In the genomic region with DNA sequence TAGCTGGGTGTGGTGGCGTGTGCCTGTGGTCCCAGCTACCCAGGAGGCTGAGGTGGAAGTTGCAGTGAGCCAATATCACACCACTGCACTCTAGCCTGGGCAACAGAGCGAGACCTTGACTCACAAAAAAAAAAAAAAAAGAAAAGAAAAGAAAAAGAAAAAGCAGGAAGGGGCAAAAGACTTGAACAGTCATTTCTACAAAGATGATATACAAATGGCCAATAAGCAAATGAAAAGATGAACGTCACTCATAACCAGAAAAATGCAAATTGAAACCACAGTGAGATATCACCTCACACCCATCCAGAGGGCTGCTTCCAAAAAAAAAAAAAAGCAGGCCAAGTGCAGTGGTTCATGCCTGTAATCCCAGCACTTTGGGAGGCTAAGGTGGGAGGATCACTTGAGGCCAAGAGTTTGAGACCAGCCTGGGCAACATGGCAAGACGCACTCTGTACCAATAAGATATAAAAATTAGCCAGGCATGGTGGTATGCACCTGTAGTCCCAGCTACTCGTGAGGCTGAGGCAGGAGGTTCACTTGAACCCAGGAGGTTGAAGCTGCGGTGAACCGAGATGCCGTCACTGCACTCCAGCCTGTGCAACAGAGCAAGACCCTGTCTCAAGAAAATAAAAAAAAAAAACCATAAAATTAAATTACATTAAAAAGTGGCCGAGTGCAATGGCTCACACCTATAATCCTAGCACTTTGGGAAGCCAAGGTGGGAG, we compare ENCODE assay signal across 19 cellular contexts. TPM values are rescaled to one million over a fixed set of nuclear protein-coding genes. Genes with fewer than 3 reads are reported as not detected.
DNase-seq lines count a peak whose midpoint lies in the region; ATAC-seq and TF ChIP-seq lines count a peak whose summit lies in the region.
"Had no signal": no experiment of that assay in that cellular context is flagged by ENCODE, and none has a peak within 500 bp of the region (broad histone marks: within the 10 kb centered on the region; RNA-seq: fewer than 3 reads in every experiment).

No MANE protein-coding gene starts in this region.

- POLR2A ChIA-PET in activated CD8-positive, alpha-beta T cell treated with anti-CD3 and anti-CD28 coated beads for 36 hours (lab: Charles Lee) = no interaction called here
- POLR2A ChIA-PET in activated CD8-positive, alpha-beta T cell treated with anti-CD3 and anti-CD28 coated beads, Interleukin-2, amount 10 ng/mL, durations not matched to agents 7 days and 5 days (lab: Charles Lee) = no interaction called here

- no peak for TF ChIP-seq CTCF in activated CD8-positive, alpha-beta T cell treated with anti-CD3 and anti-CD28 coated beads for 36 hours (IDR thresholded peaks at IDR 0.05)
- no peak for TF ChIP-seq CTCF in sigmoid colon (IDR thresholded peaks at IDR 0.05)

- no peak overlapping the region for H3K27ac Mint-ChIP-seq in activated CD8-positive, alpha-beta T cell treated with anti-CD3 and anti-CD28 coated beads for 36 hours
- H3K27ac Mint-ChIP-seq in activated CD8-positive, alpha-beta T cell treated with anti-CD3 and anti-CD28 coated beads, Interleukin-2, amount 10 ng/mL, durations not matched to agents 7 days and 5 days = no peak overlapping the region
- H3K27ac Mint-ChIP-seq in stimulated activated memory B cell treated with anti-CD40 and anti-IgM and Interleukin-4, amounts not matched to agents 10 μg/mL and 1 μg/mL and 100 μg/mL, for 72 hours = peak overlapping the region; percentile 60

- no peak overlapping the region for H3K4me3 Mint-ChIP-seq in activated CD8-positive, alpha-beta T cell treated with anti-CD3 and anti-CD28 coated beads for 36 hours
- H3K4me3 Mint-ChIP-seq in activated CD8-positive, alpha-beta T cell treated with anti-CD3 and anti-CD28 coated beads, Interleukin-2, amount 10 ng/mL, durations not matched to agents 7 days and 5 days = no peak overlapping the region
- no peak overlapping the region for H3K4me3 Mint-ChIP-seq in stimulated activated memory B cell treated with anti-CD40 and anti-IgM and Interleukin-4, amounts not matched to agents 10 μg/mL and 1 μg/mL and 100 μg/mL, for 72 hours
- H3K4me3 Mint-ChIP-seq: effector memory CD8-positive, alpha-beta T cell; HFFc6 had no signal

- H3K36me3 ChIP-seq in sigmoid colon = no peaks in the 10 kb centered on the region
- H3K36me3 ChIP-seq: brain microvascular endothelial cell, thyroid gland had no signal

- peak; percentile 52 for ATAC-seq in activated CD8-positive, alpha-beta T cell treated with anti-CD3 and anti-CD28 coated beads for 36 hours
- ATAC-seq in activated CD8-positive, alpha-beta T cell treated with anti-CD3 and anti-CD28 coated beads, Interleukin-2, amount 10 ng/mL, durations not matched to agents 7 days and 5 days = no peak
- ATAC-seq in GM21528 (IDR thresholded peaks at IDR 0.05; ENCODE audit: low FRiP score, unreplicated experiment) (peak; percentile 62), HG03342 (IDR thresholded peaks at IDR 0.05; ENCODE audit: unreplicated experiment) (peak; percentile 75), left cardiac atrium (no peak)
- peak; percentile 70 for ATAC-seq in stimulated activated memory B cell treated with anti-CD40 and anti-IgM and Interleukin-4, amounts not matched to agents 10 μg/mL and 1 μg/mL and 100 μg/mL, for 72 hours
- ATAC-seq: effector memory CD8-positive, alpha-beta T cell had no signal

- no peak overlapping the region for H3K27ac ChIP-seq in sigmoid colon
- H3K27ac ChIP-seq: brain microvascular endothelial cell, spleen, thyroid gland had no signal

- 86 to 91% methylated on average over 9 of the region's 9 CpGs for WGBS in sigmoid colon, 2 donors

- TF ChIP-seq POLR2A in sigmoid colon (IDR thresholded peaks at IDR 0.05) = no peak

- no peaks in the 10 kb centered on the region for H3K9me3 Mint-ChIP-seq in activated CD8-positive, alpha-beta T cell treated with anti-CD3 and anti-CD28 coated beads for 36 hours
- H3K9me3 Mint-ChIP-seq in activated CD8-positive, alpha-beta T cell treated with anti-CD3 and anti-CD28 coated beads, Interleukin-2, amount 10 ng/mL, durations not matched to agents 7 days and 5 days (ENCODE audit: insufficient read depth) = no peaks in the 10 kb centered on the region
- no peaks in the 10 kb centered on the region for H3K9me3 Mint-ChIP-seq in stimulated activated memory B cell treated with anti-CD40 and anti-IgM and Interleukin-4, amounts not matched to agents 10 μg/mL and 1 μg/mL and 100 μg/mL, for 72 hours
- H3K9me3 Mint-ChIP-seq: effector memory CD8-positive, alpha-beta T cell; HFFc6 had no signal

- H3K9me3 ChIP-seq in sigmoid colon = no peaks in the 10 kb centered on the region
- H3K9me3 ChIP-seq: spleen, thyroid gland had no signal

- H3K27me3 ChIP-seq in sigmoid colon = no peaks in the 10 kb centered on the region
- H3K27me3 ChIP-seq: brain microvascular endothelial cell, spleen, thyroid gland had no signal

- no peak overlapping the region for H3K4me3 ChIP-seq in sigmoid colon
- H3K4me3 ChIP-seq: spleen, thyroid gland had no signal

- intact Hi-C loops in activated CD8-positive, alpha-beta T cell treated with anti-CD3 and anti-CD28 coated beads for 36 hours (cut with micrococcal nuclease) = loop anchor here (10.0 kb wide), 1 partner anchor 119 kb away; no protein-coding TSS in a partner anchor
- intact Hi-C loops in left cardiac atrium (cut with DNase I) = loop anchor here in 1 of 2 donors (10.0 kb wide), 1 partner anchor 89 kb away; no protein-coding TSS in a partner anchor
- intact Hi-C loops in sigmoid colon (cut with DNase I) = no loop called here

- no peak for TF ChIP-seq EP300 in sigmoid colon (IDR thresholded peaks at IDR 0.05)

- H3K4me1 ChIP-seq in sigmoid colon = no peaks in the 10 kb centered on the region

- no peaks in the 10 kb centered on the region for H3K27me3 Mint-ChIP-seq in activated CD8-positive, alpha-beta T cell treated with anti-CD3 and anti-CD28 coated beads for 36 hours
- no peaks in the 10 kb centered on the region for H3K27me3 Mint-ChIP-seq in activated CD8-positive, alpha-beta T cell treated with anti-CD3 and anti-CD28 coated beads, Interleukin-2, amount 10 ng/mL, durations not matched to agents 7 days and 5 days (ENCODE audit: low read depth)
- no peaks in the 10 kb centered on the region for H3K27me3 Mint-ChIP-seq in stimulated activated memory B cell treated with anti-CD40 and anti-IgM and Interleukin-4, amounts not matched to agents 10 μg/mL and 1 μg/mL and 100 μg/mL, for 72 hours
- H3K27me3 Mint-ChIP-seq: effector memory CD8-positive, alpha-beta T cell had no signal

- CTCF ChIA-PET in activated CD8-positive, alpha-beta T cell treated with anti-CD3 and anti-CD28 coated beads for 36 hours (lab: Charles Lee) = interaction anchor here (3.5 kb wide), 1 partner anchor 12 kb away, joined by 15 read pairs; no protein-coding TSS in a partner anchor
- CTCF ChIA-PET in activated CD8-positive, alpha-beta T cell treated with anti-CD3 and anti-CD28 coated beads, Interleukin-2, amount 10 ng/mL, durations not matched to agents 7 days and 5 days (lab: Charles Lee) = interaction anchor here (1.0 kb wide), 1 partner anchor 12 kb away, joined by 6 read pairs; no protein-coding TSS in a partner anchor

- peaks cover 1% of the 10 kb centered on the region for H3K36me3 Mint-ChIP-seq in activated CD8-positive, alpha-beta T cell treated with anti-CD3 and anti-CD28 coated beads for 36 hours (ENCODE audit: low read depth)
- H3K36me3 Mint-ChIP-seq in activated CD8-positive, alpha-beta T cell treated with anti-CD3 and anti-CD28 coated beads, Interleukin-2, amount 10 ng/mL, durations not matched to agents 7 days and 5 days (ENCODE audit: low read depth) = no peaks in the 10 kb centered on the region
- no peaks in the 10 kb centered on the region for H3K36me3 Mint-ChIP-seq in stimulated activated memory B cell treated with anti-CD40 and anti-IgM and Interleukin-4, amounts not matched to agents 10 μg/mL and 1 μg/mL and 100 μg/mL, for 72 hours

- H3K4me1 Mint-ChIP-seq in activated CD8-positive, alpha-beta T cell treated with anti-CD3 and anti-CD28 coated beads for 36 hours (ENCODE audit: low read depth) = peaks cover 10% of the 10 kb centered on the region
- peaks cover 13% of the 10 kb centered on the region for H3K4me1 Mint-ChIP-seq in activated CD8-positive, alpha-beta T cell treated with anti-CD3 and anti-CD28 coated beads, Interleukin-2, amount 10 ng/mL, durations not matched to agents 7 days and 5 days (ENCODE audit: low read depth)
- peaks cover 20% of the 10 kb centered on the region for H3K4me1 Mint-ChIP-seq in stimulated activated memory B cell treated with anti-CD40 and anti-IgM and Interleukin-4, amounts not matched to agents 10 μg/mL and 1 μg/mL and 100 μg/mL, for 72 hours

- DNase-seq in activated CD8-positive, alpha-beta T cell treated with anti-CD3 and anti-CD28 coated beads for 36 hours = no peak
- no peak for DNase-seq in activated CD8-positive, alpha-beta T cell treated with anti-CD3 and anti-CD28 coated beads, Interleukin-2, amount 10 ng/mL, durations not matched to agents 7 days and 5 days
- DNase-seq in left cardiac atrium = no peak
- DNase-seq in SHP77 treated with DMSO at 0.1 percent for 48 hours (lab: John Stamatoyannopoulos, UW) = no peak
- DNase-seq in sigmoid colon = no peak
- DNase-seq: activated CD4-positive, alpha-beta T cell treated with anti-CD3 and anti-CD28 coated beads, Interleukin-2, amount 50 U/mL, for 48 hours; activated gamma-delta T cell treated with Interleukin-2 at 50 U/mL for 16 hours; brain microvascular endothelial cell; effector memory CD8-positive, alpha-beta T cell; foreskin fibroblast; GF-D8; HFFc6; NCI-H226; occipital lobe; spleen; thyroid gland had no signal

RNA-seq across cellular contexts. Expression of a gene that starts 20.5 kb away (rescaled TPM):
- 1,000 to 10,000 TPM in 1 of 2 experiments, 100 to 1,000 TPM in 1; 963 to 1,010 TPM for total RNA-seq in activated CD8-positive, alpha-beta T cell treated with anti-CD3 and anti-CD28 coated beads for 36 hours
- total RNA-seq in activated CD8-positive, alpha-beta T cell treated with anti-CD3 and anti-CD28 coated beads, Interleukin-2, amount 10 ng/mL, durations not matched to agents 7 days and 5 days = 100 to 1,000 TPM; 974 to 998 TPM
- total RNA-seq in left cardiac atrium = 1,000 to 10,000 TPM in 1 of 2 donors, 100 to 1,000 TPM in 1; 977 to 1,049 TPM
- total RNA-seq in sigmoid colon = 1,000 to 10,000 TPM; 1,126 to 1,785 (median 1,332) TPM
- polyA plus RNA-seq in sigmoid colon = 1,000 to 10,000 TPM; 1,056 to 1,508 (median 1,064) TPM

RNA-seq across cellular contexts. Expression of a gene that starts 30.3 kb away (rescaled TPM):
- 10 to 100 TPM; 36.2 to 38.1 TPM for total RNA-seq in activated CD8-positive, alpha-beta T cell treated with anti-CD3 and anti-CD28 coated beads for 36 hours
- 10 to 100 TPM; 12.5 to 14.6 TPM for total RNA-seq in activated CD8-positive, alpha-beta T cell treated with anti-CD3 and anti-CD28 coated beads, Interleukin-2, amount 10 ng/mL, durations not matched to agents 7 days and 5 days
- total RNA-seq in left cardiac atrium = 10 to 100 TPM; 26.2 to 31.3 TPM
- total RNA-seq in sigmoid colon = 10 to 100 TPM in 3 of 4 donors, 1 to 10 TPM in 1; 5.7 to 12.8 (median 10.8) TPM
- polyA plus RNA-seq in sigmoid colon = 10 to 100 TPM in 2 of 3 donors, 1 to 10 TPM in 1; 4.2 to 36.4 (median 16.2) TPM

Comparison
In these comparisons a context has a peak if more than half of its experiments do, and no peak if none do; other contexts are left out.
1. ATAC-seq: peak in activated CD8-positive, alpha-beta T cell treated with anti-CD3 and anti-CD28 coated beads for 36 hours (single experiment), GM21528 (single experiment), HG03342 (single experiment) and stimulated activated memory B cell treated with anti-CD40 and anti-IgM and Interleukin-4, amounts not matched to agents 10 μg/mL and 1 μg/mL and 100 μg/mL, for 72 hours (single experiment); none in activated CD8-positive, alpha-beta T cell treated with anti-CD3 and anti-CD28 coated beads, Interleukin-2, amount 10 ng/mL, durations not matched to agents 7 days and 5 days (single experiment) and left cardiac atrium (0 of 2).